ENCODE assay signal across 21 cellular contexts in the genomic region with DNA sequence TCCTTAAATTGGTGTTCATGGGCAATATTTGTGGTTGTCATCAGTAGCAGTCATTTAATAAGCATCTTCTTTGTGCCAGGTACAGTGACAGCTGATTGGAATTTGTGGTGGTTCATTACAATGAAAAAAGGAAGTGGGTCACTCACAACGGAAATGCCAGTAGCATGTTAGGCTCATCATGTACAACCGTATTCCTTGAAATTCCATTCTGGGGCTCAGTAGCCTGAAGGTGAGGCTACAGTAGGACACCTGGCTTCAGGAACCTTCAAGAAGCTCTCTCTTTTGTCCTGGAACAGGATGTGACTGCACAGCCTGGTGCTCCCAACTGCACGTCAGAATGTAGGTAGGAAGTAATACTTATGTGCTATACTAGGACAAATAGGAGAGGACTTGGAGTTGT.
DNase-seq lines count a peak whose midpoint lies in the region; ATAC-seq and TF ChIP-seq lines count a peak whose summit lies in the region.
"Had no signal": no experiment of that assay in that cellular context is flagged by ENCODE, and none has a peak within 500 bp of the region (broad histone marks: within the 10 kb centered on the region; RNA-seq: fewer than 3 reads in every experiment).

No MANE protein-coding gene starts in this region.

- H3K79me2 ChIP-seq in OCI-LY7 (ENCODE audit: insufficient read depth, low read depth, low read length): no peaks in the 10 kb centered on the region

- ATAC-seq in activated CD8-positive, alpha-beta memory T cell treated with anti-CD3 and anti-CD28 coated beads, Interleukin-2, amount 10 ng/mL, durations not matched to agents 7 days and 5 days: no peak

- H3K4me3 Mint-ChIP-seq in activated CD8-positive, alpha-beta memory T cell treated with anti-CD3 and anti-CD28 coated beads, Interleukin-2, amount 10 ng/mL, durations not matched to agents 7 days and 5 days: no peak overlapping the region

- CTCF ChIA-PET in OCI-LY7 (lab: Charles Lee; ENCODE audit: unreplicated experiment): no interaction called here
- CTCF ChIA-PET in activated CD8-positive, alpha-beta memory T cell treated with anti-CD3 and anti-CD28 coated beads, Interleukin-2, amount 10 ng/mL, durations not matched to agents 7 days and 5 days (lab: Charles Lee): no interaction called here

- peaks cover 14% of the 10 kb centered on the region for H3K4me1 ChIP-seq in OCI-LY7 (ENCODE audit: insufficient read depth, low read length, poor library complexity, severe bottlenecking)

- no TSS peak for BruUV-seq in OCI-LY7 (replicated peaks; lab: Mats Ljungman, UMichigan)

- H3K27me3 ChIP-seq in dorsolateral prefrontal cortex: no peaks in the 10 kb centered on the region

- POLR2A ChIA-PET in OCI-LY7 (lab: Charles Lee): no interaction called here

- TF ChIP-seq CTCF in OCI-LY7 (conservative IDR thresholded peaks at IDR 0.05; ENCODE audit: low read length): no peak
- TF ChIP-seq CTCF in epithelial cell of esophagus (IDR thresholded peaks at IDR 0.05; ENCODE audit: insufficient read depth, low read depth, low read length, missing control alignments): no peak
- no peak for TF ChIP-seq CTCF in dorsolateral prefrontal cortex (IDR thresholded peaks at IDR 0.05 in 54 of 56, conservative IDR thresholded peaks at IDR 0.05 in 2 of 56; ENCODE audit: low read depth in 1 of 56, partially characterized antibody in 56 of 56)

- H2AFZ ChIP-seq in OCI-LY7 (ENCODE audit: low read length): no peak overlapping the region

- H3K4me3 ChIP-seq in OCI-LY7 (ENCODE audit: low read depth, low read length, poor library complexity, severe bottlenecking) (no peak overlapping the region), epithelial cell of esophagus (ENCODE audit: low read length) (no peak overlapping the region), dorsolateral prefrontal cortex (no peak overlapping the region)
- H3K4me3 ChIP-seq: GM12878 had no signal

- H3K36me3 Mint-ChIP-seq in activated CD8-positive, alpha-beta memory T cell treated with anti-CD3 and anti-CD28 coated beads, Interleukin-2, amount 10 ng/mL, durations not matched to agents 7 days and 5 days: peaks cover 7% of the 10 kb centered on the region

- peaks cover 12% of the 10 kb centered on the region for H3K4me1 Mint-ChIP-seq in activated CD8-positive, alpha-beta memory T cell treated with anti-CD3 and anti-CD28 coated beads, Interleukin-2, amount 10 ng/mL, durations not matched to agents 7 days and 5 days

- DNase-seq in NOMO-1 treated with DMSO at 0.1 percent for 48 hours (lab: John Stamatoyannopoulos, UW; ENCODE audit: unreplicated experiment) (peak; percentile 29), NOMO-1 treated with dmso at 0.1 percent for 144 hours (lab: John Stamatoyannopoulos, UW; ENCODE audit: unreplicated experiment) (no peak), OCI-LY7 (ENCODE audit: low spot score) (no peak), epithelial cell of esophagus (ENCODE audit: low read depth) (peak; percentile 71), dorsolateral prefrontal cortex (no peak)
- no peak for DNase-seq in activated CD4-positive, alpha-beta T cell treated with anti-CD3 and anti-CD28 coated beads for 4 hours
- DNase-seq in activated CD8-positive, alpha-beta memory T cell treated with anti-CD3 and anti-CD28 coated beads, Interleukin-2, amount 10 ng/mL, durations not matched to agents 7 days and 5 days: no peak
- DNase-seq: 8988T; AML-193; DMS79; MV-4-11; NCI-H1105 treated with DMSO at 0.1 percent for 48 hours; NCI-H2029 treated with DMSO at 0.1 percent for 48 hours; NCI-H345; NCI-H524; NCI-H774; NK-92 treated with Interleukin-12 subunit alpha and Interleukin-12 subunit beta, amount 100 ng/mL, for 24 hours; OCI-M1; Right ventricle myocardium superior had no signal

- peaks cover 10% of the 10 kb centered on the region for H3K36me3 ChIP-seq in OCI-LY7 (ENCODE audit: insufficient read depth, low read length)

- intact Hi-C loops in OCI-LY7 (cut with micrococcal nuclease; ENCODE audit: unreplicated experiment) (no loop called here), dorsolateral prefrontal cortex (cut with DNase I) (no loop called here)

- H3K27me3 Mint-ChIP-seq in activated CD8-positive, alpha-beta memory T cell treated with anti-CD3 and anti-CD28 coated beads, Interleukin-2, amount 10 ng/mL, durations not matched to agents 7 days and 5 days: no peaks in the 10 kb centered on the region

- no peaks in the 10 kb centered on the region for H3K9me2 ChIP-seq in OCI-LY7 (ENCODE audit: insufficient read depth, low read length)

- 0 out of 2 replicates have a peak overlapping the region, but pooled peaks have one; percentile 1 for H3K4me2 ChIP-seq in OCI-LY7 (ENCODE audit: low read length)

- no peaks in the 10 kb centered on the region for H4K20me1 ChIP-seq in OCI-LY7 (ENCODE audit: insufficient read depth, low read length)

- H3K9me3 ChIP-seq in OCI-LY7 (ENCODE audit: low read length): no peaks in the 10 kb centered on the region

- no peak overlapping the region for H3K27ac Mint-ChIP-seq in activated CD8-positive, alpha-beta memory T cell treated with anti-CD3 and anti-CD28 coated beads, Interleukin-2, amount 10 ng/mL, durations not matched to agents 7 days and 5 days

- H3K9me3 Mint-ChIP-seq in activated CD8-positive, alpha-beta memory T cell treated with anti-CD3 and anti-CD28 coated beads, Interleukin-2, amount 10 ng/mL, durations not matched to agents 7 days and 5 days (ENCODE audit: low read depth): no peaks in the 10 kb centered on the region
- H3K9me3 Mint-ChIP-seq: CD14-positive monocyte had no signal

- H3K27ac ChIP-seq in OCI-LY7 (ENCODE audit: low read depth, low read length, poor library complexity, severe bottlenecking) (no peak overlapping the region), dorsolateral prefrontal cortex (no peak overlapping the region)

Comparison
In these comparisons a context has a peak if more than half of its experiments do, and no peak if none do; other contexts are left out.
1. DNase-seq: peak in NOMO-1 treated with DMSO at 0.1 percent for 48 hours (single experiment) and epithelial cell of esophagus (single experiment); none in NOMO-1 treated with dmso at 0.1 percent for 144 hours (single experiment), OCI-LY7 (single experiment), activated CD4-positive, alpha-beta T cell treated with anti-CD3 and anti-CD28 coated beads for 4 hours (0 of 2), activated CD8-positive, alpha-beta memory T cell treated with anti-CD3 and anti-CD28 coated beads, Interleukin-2, amount 10 ng/mL, durations not matched to agents 7 days and 5 days (single experiment) and dorsolateral prefrontal cortex (0 of 10).